Comparison of ENCODE assay signal across 8 cellular contexts in genomic region chr4:56435748-56436442, GRCh38. TPM values are rescaled to one million over a fixed set of nuclear protein-coding genes. Genes with fewer than 3 reads are reported as not detected.
DNase-seq lines count a peak whose midpoint lies in the region; ATAC-seq and TF ChIP-seq lines count a peak whose summit lies in the region.

PAICS (plus strand) TSS chr4:56436260; CDS start chr4:56436313, 53 bp downstream.

- H3K36me3 ChIP-seq in CD8-positive, alpha-beta T cell (ENCODE audit: insufficient read depth, low read length), result no peaks in the 10 kb centered on the region

- no peaks in the 10 kb centered on the region for H3K27me3 ChIP-seq in CD8-positive, alpha-beta T cell (ENCODE audit: insufficient read depth, low read length)

- CTCF ChIA-PET in CD8-positive, alpha-beta T cell (lab: Charles Lee), result interaction anchor here (0.6 to 3.5 kb wide), 10 partner anchors 12 to 542 kb away, joined by 3 to 36 read pairs (median 5); partner anchors contain the start of genes AASDH and NOA1

- H3K9me3 ChIP-seq in CD8-positive, alpha-beta T cell (ENCODE audit: low read length), result no peaks in the 10 kb centered on the region

- no peaks in the 10 kb centered on the region for H3K27me3 Mint-ChIP-seq in CD8-positive, alpha-beta T cell (ENCODE audit: low read depth)

- no peaks in the 10 kb centered on the region for H3K9me3 Mint-ChIP-seq in CD8-positive, alpha-beta T cell

- H3K36me3 Mint-ChIP-seq in CD8-positive, alpha-beta T cell, result peaks cover 11% of the 10 kb centered on the region

- peak within 1 kb of the TSS; percentile 95 for H3K4me3 Mint-ChIP-seq in CD8-positive, alpha-beta T cell

- H3K4me1 ChIP-seq in CD8-positive, alpha-beta T cell (ENCODE audit: insufficient read depth, low read length), result peaks cover 28% of the 10 kb centered on the region

- TF ChIP-seq CTCF in CD8-positive, alpha-beta T cell (IDR thresholded peaks at IDR 0.05), result no peak

- peak within 1 kb of the TSS; percentile 73 for H3K27ac ChIP-seq in CD8-positive, alpha-beta T cell (ENCODE audit: low read depth, low read length)

- peak within 1 kb of the TSS; percentile 83 for H3K4me3 ChIP-seq in CD8-positive, alpha-beta T cell (ENCODE audit: low read depth, low read length)

- peak within 1 kb of the TSS; percentile 97 for H3K27ac Mint-ChIP-seq in CD8-positive, alpha-beta T cell

- intact Hi-C loops in CD8-positive, alpha-beta T cell (cut with DNase I, micrococcal nuclease), result loop anchor here (1.0 to 10.0 kb wide), 16 partner anchors 11 to 1039 kb away; partner anchors contain the start of genes AASDH (in 2 of the 2), NOA1 (in 2 of the 2), SPINK2 (in 2 of the 2) and SRP72 (in 2 of the 2)

- DNase-seq in CD8-positive, alpha-beta T cell, result peak; percentile 93 to 99 (median 96)
- DNase-seq in HS-27A (ENCODE audit: low read depth), result peak; percentile 92
- peak; percentile 77 for DNase-seq in NK-92 (lab: John Stamatoyannopoulos, UW; ENCODE audit: unreplicated experiment)
- peak; percentile 100 for DNase-seq in activated CD8-positive, alpha-beta memory T cell treated with anti-CD3 and anti-CD28 coated beads for 24 hours
- peak; percentile 95 for DNase-seq in effector CD8-positive, alpha-beta T cell (lab: John Stamatoyannopoulos, UW)
- peak; percentile 95 for DNase-seq in medulla oblongata (ENCODE audit: extremely low spot score)
- DNase-seq in stimulated activated CD8-positive, alpha-beta memory T cell treated with anti-CD3 and anti-CD28 coated beads, Interleukin-12 subunit alpha, Interleukin-12 subunit beta, amount 100 ng/mL, for 1 hour (ENCODE audit: low read depth), result peak; percentile 91

- peaks cover 61% of the 10 kb centered on the region for H3K4me1 Mint-ChIP-seq in CD8-positive, alpha-beta T cell (ENCODE audit: low read depth)

- POLR2A ChIA-PET in CD8-positive, alpha-beta T cell (lab: Charles Lee), result interaction anchor here (0.6 to 5.4 kb wide), 19 partner anchors 10 to 546 kb away, joined by 3 to 75 read pairs (median 5); partner anchors contain the start of genes AASDH, CEP135, NOA1 and POLR2B

- peak; percentile 67 for ATAC-seq in CD8-positive, alpha-beta T cell
- ATAC-seq in GM19467 (IDR thresholded peaks at IDR 0.05; ENCODE audit: unreplicated experiment), result peak; percentile 75

RNA-seq across cellular contexts. Expression of gene PAICS, which starts in this region (rescaled TPM):
- 10 to 100 TPM; 15.0 to 15.9 TPM for total RNA-seq in CD8-positive, alpha-beta T cell

Comparison
In these comparisons a context has a peak if more than half of its experiments do, and no peak if none do; other contexts are left out.
1. Peak in every context shown above with its lines: DNase-seq, ATAC-seq, H3K4me3 ChIP-seq and H3K27ac ChIP-seq.